In the genomic region with DNA sequence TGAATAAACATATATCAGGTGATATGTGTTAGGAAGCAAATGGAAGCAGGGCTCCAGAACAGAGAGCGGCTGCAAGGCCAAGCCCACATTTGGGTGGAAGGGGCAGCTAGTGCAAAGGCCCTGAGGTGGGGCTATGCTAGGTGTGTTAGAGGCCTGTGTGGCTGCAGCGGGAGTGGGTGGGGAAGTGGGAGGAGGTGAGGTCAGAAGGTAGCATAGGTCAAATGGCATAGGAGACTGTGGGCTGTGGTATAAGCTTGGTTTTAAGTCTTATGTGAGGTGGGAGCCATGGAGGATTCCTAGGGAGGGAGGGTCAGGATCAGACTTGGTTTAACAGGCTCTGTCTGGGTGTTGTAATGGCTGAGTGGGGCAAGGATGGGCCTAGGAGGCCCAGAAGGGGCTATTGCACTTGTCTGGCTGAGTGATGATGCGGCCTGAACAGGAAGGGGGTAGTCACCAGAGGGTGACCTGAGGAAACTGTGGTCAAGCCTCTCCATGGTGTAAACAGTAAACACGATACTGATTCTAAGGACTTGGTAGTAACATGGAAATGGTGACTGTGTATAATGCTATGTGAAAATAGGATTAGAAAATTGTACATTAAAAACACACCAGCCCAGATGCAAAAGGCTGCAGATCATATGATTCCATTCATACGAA, we compare ENCODE assay signal across 8 cellular contexts. TPM values are rescaled to one million over a fixed set of nuclear protein-coding genes. Genes with fewer than 3 reads are reported as not detected.
DNase-seq lines count a peak whose midpoint lies in the region; ATAC-seq and TF ChIP-seq lines count a peak whose summit lies in the region.

No MANE protein-coding gene starts in this region.

- H3F3A ChIP-seq in smooth muscle cell (ENCODE audit: low read depth) = peaks cover 17% of the 10 kb centered on the region

- H3K27me3 ChIP-seq in smooth muscle cell (ENCODE audit: low read depth) = no peaks in the 10 kb centered on the region

- peaks cover 27% of the 10 kb centered on the region for H3K4me1 Mint-ChIP-seq in endothelial cell (ENCODE audit: unreplicated experiment)

- in situ Hi-C loops in GM13977 (cut with MboI; ENCODE audit: low pct_unique_long_range_greater_than_20kb, low sequenced_read_pairs, unreplicated experiment) = no loop called here

- intact Hi-C loops in left ventricle myocardium superior (cut with micrococcal nuclease) = no loop called here

- H3K4me3 ChIP-seq in smooth muscle cell = no peak overlapping the region

- H3K36me3 Mint-ChIP-seq in endothelial cell (ENCODE audit: low read depth, unreplicated experiment) = peaks cover 19% of the 10 kb centered on the region

- H3K79me2 ChIP-seq in smooth muscle cell (ENCODE audit: low read depth) = peaks cover 97% of the 10 kb centered on the region

- peak overlapping the region; percentile 66 for H3K9ac ChIP-seq in smooth muscle cell (ENCODE audit: low read depth)

- ATAC-seq in GM21825 (IDR thresholded peaks at IDR 0.05; ENCODE audit: unreplicated experiment) = peak; percentile 82
- no peak for ATAC-seq in left ventricle myocardium superior

- peak overlapping the region; percentile 55 for H3K4me2 ChIP-seq in smooth muscle cell

- peak overlapping the region; percentile 91 for H3K27ac ChIP-seq in smooth muscle cell (ENCODE audit: low read depth)

- peaks cover 29% of the 10 kb centered on the region for H3K4me1 ChIP-seq in smooth muscle cell (ENCODE audit: low read depth)

- H3K27ac Mint-ChIP-seq in endothelial cell (ENCODE audit: unreplicated experiment) = peak overlapping the region; percentile 7

- H3K36me3 ChIP-seq in smooth muscle cell (ENCODE audit: low read depth) = no peaks in the 10 kb centered on the region

- peaks cover 14% of the 10 kb centered on the region for H3K27me3 Mint-ChIP-seq in endothelial cell (ENCODE audit: unreplicated experiment)

- no peak overlapping the region for H2AFZ ChIP-seq in smooth muscle cell (ENCODE audit: low read depth)

- 58% methylated on average over 5 of the region's 5 CpGs for WGBS in smooth muscle cell (ENCODE audit: low lambda C conversion rate)

- H3K4me3 Mint-ChIP-seq in endothelial cell (ENCODE audit: unreplicated experiment) = no peak overlapping the region

- no peaks in the 10 kb centered on the region for H3K9me3 Mint-ChIP-seq in endothelial cell (ENCODE audit: unreplicated experiment)

- no peaks in the 10 kb centered on the region for H3K9me3 ChIP-seq in smooth muscle cell (replicated peaks; ENCODE audit: low read depth)

- DNase-seq in GM13977 (ENCODE audit: low spot score) (peak; percentile 63), NCI-H226 (peak; percentile 65), endothelial cell (ENCODE audit: low spot score) (no peak), smooth muscle cell (lab: John Stamatoyannopoulos, UW; ENCODE audit: unreplicated experiment) (peak; percentile 11), left ventricle myocardium superior (no peak)
- DNase-seq in stimulated activated CD4-positive, alpha-beta T cell treated with anti-CD3 and anti-CD28 coated beads, Interleukin-4, amount 100 ng/mL, for 4 hours = no peak
- no peak for DNase-seq in activated CD8-positive, alpha-beta memory T cell treated with anti-CD3 and anti-CD28 coated beads, Interleukin-2, amount 50 U/mL, for 4 hours

- TF ChIP-seq CTCF in GM13977 (IDR thresholded peaks at IDR 0.05; ENCODE audit: extremely low read depth, insufficient read depth, missing control alignments) (no peak), endothelial cell (IDR thresholded peaks at IDR 0.05; ENCODE audit: unreplicated experiment) (no peak), smooth muscle cell (IDR thresholded peaks at IDR 0.05; ENCODE audit: borderline replicate concordance, insufficient read depth, poor library complexity, severe bottlenecking) (no peak)

- H4K20me1 ChIP-seq in smooth muscle cell (ENCODE audit: low read depth) = peaks cover 100% of the 10 kb centered on the region

RNA-seq across cellular contexts. Expression of a gene that starts 31.1 kb away (rescaled TPM):
- total RNA-seq in endothelial cell (ENCODE audit: unreplicated experiment) = 46.2 TPM
- 11.1 and 12.2 TPM in 2 replicates for total RNA-seq in smooth muscle cell
- polyA plus RNA-seq in smooth muscle cell = 17.6 and 19.2 TPM in 2 replicates
- 30.1 TPM for total RNA-seq in left ventricle myocardium superior

Comparison
In these comparisons a context has a peak if more than half of its experiments do, and no peak if none do; other contexts are left out.
1. DNase-seq: peak in GM13977 (single experiment), NCI-H226 (single experiment) and smooth muscle cell (single experiment); none in endothelial cell (single experiment), stimulated activated CD4-positive, alpha-beta T cell treated with anti-CD3 and anti-CD28 coated beads, Interleukin-4, amount 100 ng/mL, for 4 hours (0 of 2), left ventricle myocardium superior (single experiment) and activated CD8-positive, alpha-beta memory T cell treated with anti-CD3 and anti-CD28 coated beads, Interleukin-2, amount 50 U/mL, for 4 hours (single experiment).